1 cellular context compared by ENCODE assay signal in the genomic region with DNA sequence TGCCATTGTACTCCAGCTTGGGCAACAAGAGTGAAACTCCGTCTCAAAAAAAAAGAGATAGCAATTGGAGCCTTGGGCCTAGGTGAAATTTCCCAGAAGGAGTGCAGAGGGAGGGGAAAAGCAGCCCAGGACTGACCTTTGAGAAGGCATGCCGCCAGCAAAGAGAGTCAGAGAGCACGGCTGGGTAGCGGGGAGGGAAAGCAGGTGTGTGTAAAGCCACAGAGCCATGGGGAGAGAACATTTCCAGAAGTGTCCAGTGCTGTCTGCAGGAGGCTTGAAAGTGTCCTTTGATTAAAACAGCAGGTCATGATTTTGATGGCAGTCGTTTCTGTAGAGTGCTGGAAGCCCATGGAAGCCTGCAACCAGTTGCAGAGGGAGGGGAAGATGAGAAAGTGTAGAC.
TF ChIP-seq lines count a peak whose summit lies in the region.

No MANE protein-coding gene starts in this region.

TF ChIP-seq in H1, 55 proteins besides CTCF, POLR2A, EP300 and RAD21:
- no peak for TF ChIP-seq GTF2F1 (IDR thresholded peaks at IDR 0.05; ENCODE audit: borderline replicate concordance, low read depth, low read length)
- peak; percentile 15 for TF ChIP-seq POLR2AphosphoS5 (IDR thresholded peaks at IDR 0.05; ENCODE audit: low read depth, low read length)
